11 cellular contexts compared by ENCODE assay signal in the genomic region with DNA sequence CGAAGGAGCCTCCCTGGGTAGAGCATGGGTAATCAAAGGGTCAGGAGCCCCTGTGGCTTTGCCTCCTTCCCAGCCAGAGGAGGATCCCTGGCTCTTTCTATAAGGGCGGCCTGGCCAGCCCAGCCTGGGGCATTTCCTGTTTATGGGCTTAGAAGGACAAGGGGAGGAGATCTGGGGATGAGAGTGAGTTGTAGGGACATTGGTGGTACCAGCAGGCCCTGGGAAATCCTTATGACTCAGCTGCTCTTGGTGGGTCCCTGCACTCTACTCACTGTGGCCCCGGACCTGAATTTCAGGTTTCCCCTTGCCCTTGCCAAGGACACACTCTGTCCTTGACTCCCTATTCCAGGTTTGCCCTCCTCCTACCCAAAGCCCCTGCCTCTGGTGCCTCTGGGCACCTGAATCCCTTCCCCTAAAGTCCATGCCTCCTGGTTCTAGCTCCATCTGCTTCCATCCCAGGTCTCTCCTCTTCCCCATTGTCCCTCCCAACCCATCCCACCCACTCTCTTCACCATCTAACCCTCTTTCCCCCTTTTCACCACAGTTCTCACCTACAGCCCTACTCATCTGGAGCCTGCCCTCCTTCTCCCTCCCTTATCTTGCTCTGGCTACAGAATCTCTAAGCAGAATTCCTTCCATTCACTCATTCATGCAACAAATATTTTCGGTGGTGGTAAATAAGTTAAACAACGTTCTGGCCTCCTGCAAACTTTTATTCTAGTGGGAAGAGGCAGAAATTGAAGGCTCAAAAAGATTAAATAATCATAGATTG. TPM values are rescaled to one million over a fixed set of nuclear protein-coding genes. Genes with fewer than 3 reads are reported as not detected.
DNase-seq lines count a peak whose midpoint lies in the region; TF ChIP-seq lines count a peak whose summit lies in the region.
"Had no signal": no experiment of that assay in that cellular context is flagged by ENCODE, and none has a peak within 500 bp of the region (broad histone marks: within the 10 kb centered on the region; RNA-seq: fewer than 3 reads in every experiment).

No MANE protein-coding gene starts in this region.

- no peak overlapping the region for H3K4me3 Mint-ChIP-seq in HFFc6
- H3K4me3 Mint-ChIP-seq in CD8-positive, alpha-beta memory T cell = no peak overlapping the region

- peaks cover 2% of the 10 kb centered on the region; the same call in 1 of the 2 replicates for H3K27me3 Mint-ChIP-seq in HFFc6 (ENCODE audit: insufficient read depth)
- H3K27me3 Mint-ChIP-seq in CD8-positive, alpha-beta memory T cell = peaks cover 9 to 48% of the 10 kb centered on the region in 2 donors

- no peak for TF ChIP-seq EP300 in stomach (IDR thresholded peaks at IDR 0.05)

- H3K27ac ChIP-seq in iPS-18a (ENCODE audit: low read length) = peak overlapping the region; percentile 82
- H3K27ac ChIP-seq in stomach = peak overlapping the region; percentile 75 to 91 (median 80)
- no peak overlapping the region for H3K27ac ChIP-seq in CD8-positive, alpha-beta memory T cell (ENCODE audit: low read depth, low read length)

- POLR2A ChIA-PET in CD8-positive, alpha-beta memory T cell (lab: Charles Lee) = no interaction called here

- peak; percentile 7 for DNase-seq in HFFc6
- DNase-seq in astrocyte of the hippocampus (ENCODE audit: low read depth, low spot score) = peak; percentile 41
- peak; percentile 63 for DNase-seq in stomach
- no peak for DNase-seq in CD8-positive, alpha-beta memory T cell
- DNase-seq in activated CD8-positive, alpha-beta memory T cell treated with anti-CD3 and anti-CD28 coated beads for 24 hours = no peak
- DNase-seq in Kasumi-1 (lab: John Stamatoyannopoulos, UW) = no peak
- DNase-seq: activated T-cell treated with anti-CD3 and anti-CD28 coated beads, Interleukin-2, amount 50 U/mL, for 1 hour; effector CD8-positive, alpha-beta T cell; spleen; stimulated activated naive CD8-positive, alpha-beta T cell treated with anti-CD3 and anti-CD28 coated beads, Interleukin-15, Interleukin-2, amounts not matched to agents 100 U/mL and 50 U/mL, for 24 hours had no signal

- H3K9me3 Mint-ChIP-seq in HFFc6 = no peaks in the 10 kb centered on the region
- no peaks in the 10 kb centered on the region for H3K9me3 Mint-ChIP-seq in CD8-positive, alpha-beta memory T cell

- intact Hi-C loops in stomach (cut with DNase I; ENCODE audit: low total_unique reads) = no loop called here

- H3K27ac Mint-ChIP-seq in HFFc6 = no peak overlapping the region
- H3K27ac Mint-ChIP-seq in CD8-positive, alpha-beta memory T cell = no peak overlapping the region

- H3K4me3 ChIP-seq in iPS-18a (ENCODE audit: low read length) (no peak overlapping the region), stomach (no peak overlapping the region)
- H3K4me3 ChIP-seq in CD8-positive, alpha-beta memory T cell (ENCODE audit: low read length) = no peak overlapping the region
- H3K4me3 ChIP-seq: spleen had no signal

- 33 to 41% (median 35%) methylated on average over 4 to 5 of the region's 5 CpGs for WGBS in stomach, 5 donors

- H3K9me3 ChIP-seq in iPS-18a (ENCODE audit: control insufficient read depth, low read depth, low read length) = no peaks in the 10 kb centered on the region
- no peaks in the 10 kb centered on the region for H3K9me3 ChIP-seq in stomach
- H3K9me3 ChIP-seq in CD8-positive, alpha-beta memory T cell (ENCODE audit: low read length) = no peaks in the 10 kb centered on the region
- H3K9me3 ChIP-seq: spleen had no signal

- no peak overlapping the region for H3K9ac ChIP-seq in iPS-18a (ENCODE audit: low read length)

- H3K4me1 Mint-ChIP-seq in HFFc6 (ENCODE audit: low read depth) = peaks cover 32% of the 10 kb centered on the region
- no peaks in the 10 kb centered on the region for H3K4me1 Mint-ChIP-seq in CD8-positive, alpha-beta memory T cell

- no peak for TF ChIP-seq POLR2A in stomach (IDR thresholded peaks at IDR 0.05)

- CTCF ChIA-PET in CD8-positive, alpha-beta memory T cell (lab: Charles Lee) = interaction anchor here (1.5 kb wide), 1 partner anchor 32 kb away, joined by 3 read pairs; no protein-coding TSS in a partner anchor

- TF ChIP-seq CTCF in HFFc6 (IDR thresholded peaks at IDR 0.05) (no peak), stomach (IDR thresholded peaks at IDR 0.05) (no peak)

- H3K36me3 Mint-ChIP-seq in HFFc6 (ENCODE audit: low read depth) = no peaks in the 10 kb centered on the region
- H3K36me3 Mint-ChIP-seq in CD8-positive, alpha-beta memory T cell = no peaks in the 10 kb centered on the region

- H3K27me3 ChIP-seq in iPS-18a (ENCODE audit: control insufficient read depth, insufficient read depth, low read length) (no peaks in the 10 kb centered on the region), stomach (peaks cover 0 to 36% (median 0%) of the 10 kb centered on the region in 3 donors)
- H3K27me3 ChIP-seq in CD8-positive, alpha-beta memory T cell (ENCODE audit: insufficient read depth, low read length, poor library complexity, severe bottlenecking) = no peaks in the 10 kb centered on the region

- H3K4me1 ChIP-seq in iPS-18a (ENCODE audit: control insufficient read depth, low read depth, low read length) (peaks cover 74% of the 10 kb centered on the region), stomach (peaks cover 67 to 88% (median 74%) of the 10 kb centered on the region in 4 donors)
- no peaks in the 10 kb centered on the region for H3K4me1 ChIP-seq in CD8-positive, alpha-beta memory T cell (ENCODE audit: insufficient read depth, low read length)

- no peaks in the 10 kb centered on the region for H3K36me3 ChIP-seq in iPS-18a (ENCODE audit: control insufficient read depth, low read depth, low read length)
- no peaks in the 10 kb centered on the region for H3K36me3 ChIP-seq in stomach
- H3K36me3 ChIP-seq in CD8-positive, alpha-beta memory T cell (ENCODE audit: insufficient read depth, low read length) = no peaks in the 10 kb centered on the region
- H3K36me3 ChIP-seq: spleen had no signal

RNA-seq across cellular contexts. Expression of gene PCDH1, which starts 34.9 kb away (rescaled TPM):
- total RNA-seq in HFFc6 (2021; fragmentation: NEBNext Ultra II Directional; extraction: Animal tissue kit (Norgen Biotek cat#: 25700)) = under 1 TPM in 5 of 6 experiments, not detected in 1; 0.07 to 0.18 (median 0.07) TPM
- 10 to 100 TPM; 35.3 to 96.9 (median 79.1) TPM for total RNA-seq in stomach
- polyA plus RNA-seq in stomach = 10 to 100 TPM in 2 of 3 donors, 1 to 10 TPM in 1; 8.7 to 20.9 (median 10.6) TPM
- not detected for total RNA-seq in CD8-positive, alpha-beta memory T cell
- 0.54 TPM for polyA plus RNA-seq in CD8-positive, alpha-beta memory T cell

Comparison
In these comparisons a context has a peak if more than half of its experiments do, and no peak if none do; other contexts are left out.
1. DNase-seq: peak in HFFc6 (single experiment), astrocyte of the hippocampus (single experiment) and stomach (single experiment); none in CD8-positive, alpha-beta memory T cell (0 of 5), activated CD8-positive, alpha-beta memory T cell treated with anti-CD3 and anti-CD28 coated beads for 24 hours (single experiment) and Kasumi-1 (0 of 2).
2. RNA of gene PCDH1, which starts 34.9 kb away (total RNA-seq): 35.3 to 96.9 TPM in stomach; not detected in CD8-positive, alpha-beta memory T cell and 0.07 to 0.18 TPM in HFFc6; every median in the first group is over 10 times any median in the second.